8 cellular contexts compared by ENCODE assay signal in the genomic region with DNA sequence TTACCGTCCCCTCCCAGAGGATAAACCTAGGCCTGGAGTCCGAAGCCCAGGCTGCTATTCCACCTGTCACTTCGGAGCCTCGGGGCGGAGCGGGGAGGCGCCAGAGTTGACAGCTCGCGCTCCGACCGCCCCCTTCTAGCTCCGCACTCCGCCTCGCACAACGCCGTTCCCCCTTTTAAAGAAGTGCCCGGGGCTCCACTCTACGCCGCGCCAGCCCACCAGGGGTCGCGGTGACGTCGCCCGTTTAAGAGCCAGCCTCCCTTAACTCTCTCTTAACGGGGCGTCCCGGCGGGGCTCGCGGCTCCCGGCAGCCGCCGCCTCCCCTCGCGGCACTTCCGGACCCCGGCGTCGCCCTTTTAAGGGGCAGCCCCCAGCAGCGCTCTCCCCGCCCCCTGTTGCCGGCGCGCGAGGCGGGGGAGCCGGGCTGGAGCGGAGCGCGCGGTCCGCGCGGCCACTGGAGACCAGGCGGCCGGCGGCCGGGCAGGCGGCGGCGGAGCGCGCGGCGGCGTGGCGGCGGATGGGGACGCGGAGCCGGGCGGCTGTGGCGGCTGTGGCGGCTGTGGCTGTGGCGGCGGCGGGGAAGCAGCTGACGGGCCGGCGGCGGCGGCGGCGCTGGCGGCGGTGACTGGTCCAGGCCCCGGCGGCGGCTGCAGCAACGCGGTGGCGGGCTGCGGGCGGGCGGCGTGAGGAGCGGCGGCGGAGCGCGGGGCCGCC. TPM values are rescaled to one million over a fixed set of nuclear protein-coding genes. Genes with fewer than 3 reads are reported as not detected.
A peak's percentile ranks its signal among the peaks of the same experiment; 100 is the strongest.
DNase-seq lines count a peak whose midpoint lies in the region; ATAC-seq, FAIRE-seq and TF ChIP-seq lines count a peak whose summit lies in the region.

INAFM2 (plus strand) TSS at position 454 of the 714 bp plus-strand sequence. CDS start 364 bp downstream, outside the sequence.

- H3K36me3 Mint-ChIP-seq in activated T-cell treated with anti-CD3 and anti-CD28 coated beads, Interleukin-2, amount 50 U/mL, for 72 hours (ENCODE audit: insufficient read depth in 2 of 2) = no peaks in the 10 kb centered on the region
- no peaks in the 10 kb centered on the region for H3K36me3 Mint-ChIP-seq in naive B cell
- H3K36me3 Mint-ChIP-seq in stimulated activated memory B cell treated with anti-CD40 and anti-IgM and Interleukin-4, amounts not matched to agents 10 μg/mL and 1 μg/mL and 100 μg/mL, for 72 hours = no peaks in the 10 kb centered on the region

- H3K4me1 ChIP-seq in DND-41 (ENCODE audit: insufficient read depth, low read length) = peaks cover 31% of the 10 kb centered on the region
- H3K4me1 ChIP-seq in KMS-11 (ENCODE audit: low read depth, poor library complexity, severe bottlenecking) = peaks cover 47% of the 10 kb centered on the region

- DNase-seq in DND-41 (peak; percentile 95), RCC 7860 (ENCODE audit: low spot score) (peak; percentile 77), fibroblast of gingiva (ENCODE audit: low read depth) (peak; percentile 91), naive B cell (peak; percentile 90)
- peak; percentile 90 to 91 for DNase-seq in activated T-cell treated with anti-CD3 and anti-CD28 coated beads, Interleukin-2, amount 50 U/mL, for 72 hours

- H3K4me3 ChIP-seq in DND-41 (ENCODE audit: low read depth in 1 of 2, low read length in 2 of 2) (peak within 1 kb of the TSS; percentile 25 to 75; a peak in 3 of 4 replicates), KMS-11 (IDR thresholded peaks at IDR 0.05; ENCODE audit: insufficient read depth, low read depth, low read length) (no peak within 1 kb of the TSS)

- H3K9me3 ChIP-seq in DND-41 (ENCODE audit: insufficient read depth, low read length, severe bottlenecking) = no peaks in the 10 kb centered on the region

- peaks cover 6% of the 10 kb centered on the region for H3K27me3 Mint-ChIP-seq in activated T-cell treated with anti-CD3 and anti-CD28 coated beads, Interleukin-2, amount 50 U/mL, for 72 hours (ENCODE audit: low read depth)
- H3K27me3 Mint-ChIP-seq in naive B cell = no peaks in the 10 kb centered on the region
- no peaks in the 10 kb centered on the region for H3K27me3 Mint-ChIP-seq in stimulated activated memory B cell treated with anti-CD40 and anti-IgM and Interleukin-4, amounts not matched to agents 10 μg/mL and 1 μg/mL and 100 μg/mL, for 72 hours

- TF ChIP-seq CTCF in DND-41 (IDR thresholded peaks at IDR 0.05; ENCODE audit: borderline replicate concordance, extremely low read depth, low read length, poor library complexity, severe bottlenecking) = peak; percentile 61
- TF ChIP-seq CTCF in KMS-11 (conservative IDR thresholded peaks at IDR 0.05; ENCODE audit: low read depth, low read length) = peak; percentile 49

- H3K9me3 Mint-ChIP-seq in activated T-cell treated with anti-CD3 and anti-CD28 coated beads, Interleukin-2, amount 50 U/mL, for 72 hours = no peaks in the 10 kb centered on the region
- no peaks in the 10 kb centered on the region for H3K9me3 Mint-ChIP-seq in naive B cell
- no peaks in the 10 kb centered on the region for H3K9me3 Mint-ChIP-seq in stimulated activated memory B cell treated with anti-CD40 and anti-IgM and Interleukin-4, amounts not matched to agents 10 μg/mL and 1 μg/mL and 100 μg/mL, for 72 hours

- H2AFZ ChIP-seq in DND-41 (ENCODE audit: low read depth, low read length) = peak within 1 kb of the TSS; percentile 64
- H2AFZ ChIP-seq in KMS-11 (ENCODE audit: low read depth) = peak within 1 kb of the TSS; percentile 78

- H3K79me2 ChIP-seq in DND-41 (ENCODE audit: insufficient read depth, low read length) = no peaks in the 10 kb centered on the region
- peaks cover 31% of the 10 kb centered on the region for H3K79me2 ChIP-seq in KMS-11 (ENCODE audit: insufficient read depth, low read depth)

- no peak for FAIRE-seq in RCC 7860 (lab: Jason Lieb, UNC)

- H3K27ac ChIP-seq in DND-41 (ENCODE audit: low read length) (no peak within 1 kb of the TSS), KMS-11 (peak within 1 kb of the TSS; percentile 19; the same call in 1 of the 2 replicates)

- H3K36me3 ChIP-seq in DND-41 (ENCODE audit: insufficient read depth, low read length) (peaks cover 5% of the 10 kb centered on the region; the same call in 1 of the 2 replicates), KMS-11 (ENCODE audit: insufficient read depth) (no peaks in the 10 kb centered on the region)

- no peaks in the 10 kb centered on the region for H3K27me3 ChIP-seq in DND-41 (ENCODE audit: insufficient read depth, low read length, poor library complexity)
- H3K27me3 ChIP-seq in KMS-11 (ENCODE audit: insufficient read depth, low read depth) = no peaks in the 10 kb centered on the region

- H3K4me1 Mint-ChIP-seq in activated T-cell treated with anti-CD3 and anti-CD28 coated beads, Interleukin-2, amount 50 U/mL, for 72 hours (ENCODE audit: low read depth) = peaks cover 34% of the 10 kb centered on the region
- H3K4me1 Mint-ChIP-seq in naive B cell = peaks cover 20 to 49% (median 31%) of the 10 kb centered on the region in 3 donors
- peaks cover 33% of the 10 kb centered on the region for H3K4me1 Mint-ChIP-seq in stimulated activated memory B cell treated with anti-CD40 and anti-IgM and Interleukin-4, amounts not matched to agents 10 μg/mL and 1 μg/mL and 100 μg/mL, for 72 hours

- H3K4me3 Mint-ChIP-seq in activated T-cell treated with anti-CD3 and anti-CD28 coated beads, Interleukin-2, amount 50 U/mL, for 72 hours = peak within 1 kb of the TSS; percentile 79
- H3K4me3 Mint-ChIP-seq in naive B cell = peak within 1 kb of the TSS; percentile 74 to 93 (median 88)
- H3K4me3 Mint-ChIP-seq in stimulated activated memory B cell treated with anti-CD40 and anti-IgM and Interleukin-4, amounts not matched to agents 10 μg/mL and 1 μg/mL and 100 μg/mL, for 72 hours = peak within 1 kb of the TSS; percentile 74

- H4K20me1 ChIP-seq in DND-41 (ENCODE audit: insufficient read depth, low read length) = no peaks in the 10 kb centered on the region
- no peaks in the 10 kb centered on the region for H4K20me1 ChIP-seq in KMS-11 (ENCODE audit: insufficient read depth)

- H3K4me2 ChIP-seq in DND-41 (ENCODE audit: insufficient read depth, low read length) (peak within 1 kb of the TSS; percentile 94), KMS-11 (peak within 1 kb of the TSS; percentile 99)

- ATAC-seq in DND-41 (ENCODE audit: insufficient read depth, low read depth) = peak; percentile 98
- peak; percentile 87 for ATAC-seq in GM21737 (IDR thresholded peaks at IDR 0.05; ENCODE audit: unreplicated experiment)
- peak; percentile 89 to 90 for ATAC-seq in activated T-cell treated with anti-CD3 and anti-CD28 coated beads, Interleukin-2, amount 50 U/mL, for 72 hours (replicated peaks in 1 of 2)
- ATAC-seq in naive B cell (ENCODE audit: low read depth in 2 of 2) = peak; percentile 86 to 90
- peak; percentile 97 for ATAC-seq in stimulated activated memory B cell treated with anti-CD40 and anti-IgM and Interleukin-4, amounts not matched to agents 10 μg/mL and 1 μg/mL and 100 μg/mL, for 72 hours

- H3K9ac ChIP-seq in DND-41 (ENCODE audit: low read depth, low read length) = peak within 1 kb of the TSS; percentile 61
- H3K9ac ChIP-seq in KMS-11 = peak within 1 kb of the TSS; percentile 62

- H3K27ac Mint-ChIP-seq in activated T-cell treated with anti-CD3 and anti-CD28 coated beads, Interleukin-2, amount 50 U/mL, for 72 hours = no peak within 1 kb of the TSS
- peak within 1 kb of the TSS in 3 of 6 donors; percentile 42 to 90 (median 57) for H3K27ac Mint-ChIP-seq in naive B cell
- H3K27ac Mint-ChIP-seq in stimulated activated memory B cell treated with anti-CD40 and anti-IgM and Interleukin-4, amounts not matched to agents 10 μg/mL and 1 μg/mL and 100 μg/mL, for 72 hours = peak within 1 kb of the TSS; percentile 28

RNA-seq across cellular contexts. Expression of gene INAFM2, which starts in this region (rescaled TPM):
- 10 to 100 TPM in 1 of 2 donors, 1 to 10 TPM in 1; 7.1 to 10.2 TPM for total RNA-seq in activated T-cell treated with anti-CD3 and anti-CD28 coated beads, Interleukin-2, amount 50 U/mL, for 72 hours
- 1 to 10 TPM in 4 of 6 donors, under 1 TPM in 2; 0.32 to 3.4 (median 1.4) TPM for polyA plus RNA-seq in naive B cell (ENCODE audit: low read depth in 6 of 6)
